ENCODE assay signal across 24 cellular contexts in the genomic region with DNA sequence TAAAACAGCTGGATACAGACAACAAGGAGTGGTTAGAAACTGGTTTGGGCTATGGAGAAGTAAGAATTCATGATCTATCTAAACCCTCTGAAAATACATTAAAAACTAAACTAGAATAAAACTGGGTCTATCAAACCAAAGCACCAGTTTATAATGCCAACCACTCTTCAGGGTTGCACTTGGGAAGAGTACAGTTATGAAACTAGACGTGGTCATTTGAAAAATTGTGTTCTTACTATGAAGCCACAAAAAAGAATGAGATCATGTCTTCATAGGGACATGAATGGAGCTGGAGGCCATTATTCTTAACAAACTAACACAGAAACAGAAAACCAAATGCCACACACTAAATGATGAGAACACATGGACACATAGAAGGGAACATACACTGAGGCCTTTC.
"Had no signal": no experiment of that assay in that cellular context is flagged by ENCODE, and none has a peak within 500 bp of the region (broad histone marks: within the 10 kb centered on the region; RNA-seq: fewer than 3 reads in every experiment).

No MANE protein-coding gene starts in this region.

- ATAC-seq: foreskin keratinocyte, gastroesophageal sphincter, heart right ventricle, left cardiac atrium, left lung, left ventricle myocardium superior, lower lobe of right lung, mucosa of descending colon had no signal

- H3K4me3 ChIP-seq: coronary artery, dorsolateral prefrontal cortex, esophagus muscularis mucosa, gastroesophageal sphincter, heart right ventricle, left lung, lower lobe of right lung, mucosa of descending colon had no signal

- H3K4me1 ChIP-seq: esophagus muscularis mucosa, foreskin keratinocyte, gastroesophageal sphincter, heart right ventricle, left lung, lower lobe of right lung had no signal

- FAIRE-seq: colon, endothelial cell of umbilical vein, frontal cortex, islet of Langerhans, keratinocyte had no signal

- H3K36me3 ChIP-seq: esophagus muscularis mucosa, gastroesophageal sphincter, heart right ventricle, left lung, lower lobe of right lung had no signal

- H3K27ac ChIP-seq: coronary artery, dorsolateral prefrontal cortex, esophagus muscularis mucosa, foreskin keratinocyte, gastroesophageal sphincter, heart right ventricle, left lung, lower lobe of right lung had no signal

- DNase-seq: dermis blood vessel endothelial cell; dorsolateral prefrontal cortex; effector CD4-positive, alpha-beta T cell; effector memory CD4-positive, alpha-beta T cell; foreskin keratinocyte; glutamatergic neuron; head of caudate nucleus; heart right ventricle; hippocampal formation; left cardiac atrium; left lung; left ventricle myocardium superior; lower lobe of right lung; mesenchymal stem cell; mucosa of descending colon had no signal

- H3K4me3 Mint-ChIP-seq: mesothelial cell of epicardium had no signal

- H3K9me3 ChIP-seq: lower lobe of right lung, mucosa of descending colon had no signal

- H3K27ac Mint-ChIP-seq: mesothelial cell of epicardium had no signal

- H3K36me3 Mint-ChIP-seq: mesothelial cell of epicardium had no signal

- H3K27me3 ChIP-seq: dorsolateral prefrontal cortex, esophagus muscularis mucosa, foreskin keratinocyte, gastroesophageal sphincter, heart right ventricle, left lung had no signal
